ENCODE assay signal across 18 cellular contexts in genomic region chr4:180197471-180197870, GRCh38.
"Had no signal": no experiment of that assay in that cellular context is flagged by ENCODE, and none has a peak within 500 bp of the region (broad histone marks: within the 10 kb centered on the region; RNA-seq: fewer than 3 reads in every experiment).

No MANE protein-coding gene starts in this region.

- H3K27me3 ChIP-seq: tibial nerve had no signal

- H3K4me3 Mint-ChIP-seq: activated CD4-positive, alpha-beta memory T cell treated with anti-CD3 and anti-CD28 coated beads for 36 hours; activated naive CD8-positive, alpha-beta T cell treated with anti-CD3 and anti-CD28 coated beads, Interleukin-2, amount 10 ng/mL, durations not matched to agents 7 days and 5 days; natural killer cell treated with Interleukin-12 subunit alpha and Interleukin-12 subunit beta and Interleukin-15 and Interleukin-18, amount 100 ng/mL, for 72 hours; stimulated activated naive CD8-positive, alpha-beta T cell treated with anti-CD3 and anti-CD28 coated beads, Interleukin-15, Interleukin-2, amounts not matched to agents 100 ng/mL and 50 ng/mL, for 24 hours; T-helper 17 cell had no signal

- H3K36me3 ChIP-seq: prostate gland, tibial nerve had no signal

- H3K4me1 Mint-ChIP-seq: activated naive CD8-positive, alpha-beta T cell treated with anti-CD3 and anti-CD28 coated beads, Interleukin-2, amount 10 ng/mL, durations not matched to agents 7 days and 5 days; T-helper 17 cell had no signal

- H3K27ac Mint-ChIP-seq: activated CD4-positive, alpha-beta memory T cell treated with anti-CD3 and anti-CD28 coated beads for 36 hours; activated naive CD8-positive, alpha-beta T cell treated with anti-CD3 and anti-CD28 coated beads, Interleukin-2, amount 10 ng/mL, durations not matched to agents 7 days and 5 days; natural killer cell treated with Interleukin-12 subunit alpha and Interleukin-12 subunit beta and Interleukin-15 and Interleukin-18, amount 100 ng/mL, for 72 hours; stimulated activated naive CD8-positive, alpha-beta T cell treated with anti-CD3 and anti-CD28 coated beads, Interleukin-15, Interleukin-2, amounts not matched to agents 100 ng/mL and 50 ng/mL, for 24 hours; T-helper 17 cell had no signal

- H3K27ac ChIP-seq: prostate gland, tibial nerve had no signal

- H3K9me3 ChIP-seq: prostate gland, tibial nerve had no signal

- DNase-seq: activated CD4-positive, alpha-beta memory T cell treated with anti-CD3 and anti-CD28 coated beads for 36 hours; activated CD4-positive, alpha-beta T cell treated with anti-CD3 and anti-CD28 coated beads for 48 hours; activated naive CD4-positive, alpha-beta T cell treated with Interleukin-2 at 50 U/mL for 16 hours; activated naive CD8-positive, alpha-beta T cell treated with anti-CD3 and anti-CD28 coated beads, Interleukin-2, amount 10 ng/mL, durations not matched to agents 7 days and 5 days; activated T-cell treated with anti-CD3 and anti-CD28 coated beads, Interleukin-2, amount 50 U/mL, for 48 hours; cortex of kidney; left ventricle myocardium superior; mammary epithelial cell; right cardiac atrium; stimulated activated CD4-positive, alpha-beta T cell treated with anti-CD3 and anti-CD28 coated beads, Interleukin-12 subunit alpha, Interleukin-12 subunit beta, amount 100 ng/mL, for 4 hours; stimulated activated CD4-positive, alpha-beta T cell treated with anti-CD3 and anti-CD28 coated beads, Interleukin-1b, Interleukin-23, amount 100 ng/mL, for 48 hours; T-helper 17 cell had no signal

- H3K27me3 Mint-ChIP-seq: activated CD4-positive, alpha-beta memory T cell treated with anti-CD3 and anti-CD28 coated beads for 36 hours; activated naive CD8-positive, alpha-beta T cell treated with anti-CD3 and anti-CD28 coated beads, Interleukin-2, amount 10 ng/mL, durations not matched to agents 7 days and 5 days; natural killer cell treated with Interleukin-12 subunit alpha and Interleukin-12 subunit beta and Interleukin-15 and Interleukin-18, amount 100 ng/mL, for 72 hours; stimulated activated naive CD8-positive, alpha-beta T cell treated with anti-CD3 and anti-CD28 coated beads, Interleukin-15, Interleukin-2, amounts not matched to agents 100 ng/mL and 50 ng/mL, for 24 hours; T-helper 17 cell had no signal

- H3K4me1 ChIP-seq: prostate gland, tibial nerve had no signal

- ATAC-seq: left ventricle myocardium superior; natural killer cell treated with Interleukin-12 subunit alpha and Interleukin-12 subunit beta and Interleukin-15 and Interleukin-18, amount 100 ng/mL, for 72 hours; right cardiac atrium; T-helper 17 cell had no signal

- H3K9me3 Mint-ChIP-seq: activated naive CD8-positive, alpha-beta T cell treated with anti-CD3 and anti-CD28 coated beads, Interleukin-2, amount 10 ng/mL, durations not matched to agents 7 days and 5 days; stimulated activated naive CD8-positive, alpha-beta T cell treated with anti-CD3 and anti-CD28 coated beads, Interleukin-15, Interleukin-2, amounts not matched to agents 100 ng/mL and 50 ng/mL, for 24 hours had no signal

- H3K36me3 Mint-ChIP-seq: activated CD4-positive, alpha-beta memory T cell treated with anti-CD3 and anti-CD28 coated beads for 36 hours; activated naive CD8-positive, alpha-beta T cell treated with anti-CD3 and anti-CD28 coated beads, Interleukin-2, amount 10 ng/mL, durations not matched to agents 7 days and 5 days; natural killer cell treated with Interleukin-12 subunit alpha and Interleukin-12 subunit beta and Interleukin-15 and Interleukin-18, amount 100 ng/mL, for 72 hours had no signal

- FAIRE-seq: endometrium, urothelium cell line had no signal

- H3K4me3 ChIP-seq: prostate gland, tibial nerve had no signal
